In the genomic region with DNA sequence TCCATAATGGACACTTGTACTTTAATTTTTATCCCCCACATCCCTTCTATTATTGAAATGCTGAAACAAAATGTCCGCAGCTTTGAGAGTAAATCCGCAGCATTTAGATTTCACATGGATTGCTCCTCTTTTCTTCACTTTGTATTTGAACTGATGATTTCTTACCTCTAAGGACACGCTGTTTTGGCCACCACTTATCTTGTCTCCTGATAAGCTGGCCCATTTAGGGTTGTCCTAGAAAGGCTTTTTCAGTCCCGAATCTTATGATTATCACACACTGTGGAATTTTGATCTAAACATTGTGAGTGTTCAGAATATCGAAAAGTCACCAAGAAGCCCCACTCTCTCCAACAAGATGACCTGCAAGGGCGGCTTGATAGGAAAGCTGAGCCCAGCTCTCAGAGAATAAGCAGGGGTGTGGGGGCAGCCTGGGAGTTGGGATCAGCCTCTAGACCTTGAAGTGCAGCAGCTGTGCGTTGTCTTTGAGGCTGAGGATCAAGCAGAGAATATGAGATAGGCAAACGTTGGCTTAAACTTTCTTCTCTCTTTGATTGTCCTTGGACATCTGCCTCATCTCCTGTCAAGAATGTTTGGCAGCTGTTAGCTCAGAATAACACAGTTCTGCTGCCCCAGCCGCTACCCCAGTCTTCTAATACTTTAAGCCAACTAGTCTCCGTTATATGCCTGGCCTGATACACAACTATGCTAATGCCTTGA, we compare ENCODE assay signal across 17 cellular contexts.
"Had no signal": no experiment of that assay in that cellular context is flagged by ENCODE, and none has a peak within 500 bp of the region (broad histone marks: within the 10 kb centered on the region; RNA-seq: fewer than 3 reads in every experiment).

No MANE protein-coding gene starts in this region.

- H3K27me3 ChIP-seq: left lung, upper lobe of left lung had no signal

- H3K4me1 ChIP-seq: left lung, prostate gland, upper lobe of left lung had no signal

- H3K36me3 ChIP-seq: left lung, prostate gland, upper lobe of left lung had no signal

- DNase-seq: activated CD4-positive, alpha-beta memory T cell treated with anti-CD3 and anti-CD28 coated beads for 36 hours; activated gamma-delta T cell; activated naive CD8-positive, alpha-beta T cell treated with anti-CD3 and anti-CD28 coated beads, Interleukin-2, amount 10 ng/mL, durations not matched to agents 7 days and 5 days; activated T-cell treated with anti-CD3 and anti-CD28 coated beads, Interleukin-2, amount 50 U/mL, for 48 hours; aorta; glutamatergic neuron; left lung; nucleus accumbens; stimulated activated CD4-positive, alpha-beta T cell treated with anti-CD3 and anti-CD28 coated beads, Interleukin-12 subunit alpha, Interleukin-12 subunit beta, amount 100 ng/mL, for 4 hours; stimulated activated naive CD4-positive, alpha-beta T cell treated with Interleukin-2 at 50 U/mL for 16 hours; T-helper 9 cell; upper lobe of left lung had no signal

- H3K4me3 ChIP-seq: left lung, prostate gland, upper lobe of left lung had no signal

- H3K27ac ChIP-seq: left lung, prostate gland, upper lobe of left lung had no signal

- ATAC-seq: esophagus mucosa, left lung, sciatic nerve had no signal

- FAIRE-seq: bronchial epithelial cell, endometrium had no signal

- H3K9me3 ChIP-seq: left lung, prostate gland, upper lobe of left lung had no signal
